19 cellular contexts compared by ENCODE assay signal in genomic region chr1:32639489-32640075, GRCh38. TPM values are rescaled to one million over a fixed set of nuclear protein-coding genes. Genes with fewer than 3 reads are reported as not detected.
DNase-seq lines count a peak whose midpoint lies in the region; FAIRE-seq and TF ChIP-seq lines count a peak whose summit lies in the region.
"Had no signal": no experiment of that assay in that cellular context is flagged by ENCODE, and none has a peak within 500 bp of the region (broad histone marks: within the 10 kb centered on the region; RNA-seq: fewer than 3 reads in every experiment).

No MANE protein-coding gene starts in this region.

- H3K36me3 ChIP-seq in GM23248 (ENCODE audit: low read depth) (no peaks in the 10 kb centered on the region), astrocyte (ENCODE audit: insufficient read depth, low read length) (no peaks in the 10 kb centered on the region), osteoblast (ENCODE audit: insufficient read depth, low read length) (peaks cover 7% of the 10 kb centered on the region), tibial nerve (peaks cover 0 to 10% (median 0%) of the 10 kb centered on the region in 3 donors)

- no peaks in the 10 kb centered on the region for H3K27me3 Mint-ChIP-seq in astrocyte (ENCODE audit: low read depth, unreplicated experiment)
- no peaks in the 10 kb centered on the region for H3K27me3 Mint-ChIP-seq in activated CD4-positive, alpha-beta memory T cell treated with anti-CD3 and anti-CD28 coated beads, Interleukin-2, amount 10 ng/mL, durations not matched to agents 7 days and 5 days
- H3K27me3 Mint-ChIP-seq: CD8-positive, alpha-beta memory T cell; T-cell had no signal

- H3F3A ChIP-seq in GM23248 (ENCODE audit: insufficient read depth): no peaks in the 10 kb centered on the region

- TF ChIP-seq CTCF in AG10803 (conservative IDR thresholded peaks at IDR 0.05; ENCODE audit: low read length): no peak
- TF ChIP-seq CTCF in astrocyte (IDR thresholded peaks at IDR 0.05; ENCODE audit: insufficient read depth, low read depth, low read length): no peak
- no peak for TF ChIP-seq CTCF in osteoblast (IDR thresholded peaks at IDR 0.05; ENCODE audit: extremely low read depth, low read depth, low read length)
- TF ChIP-seq CTCF in tibial nerve (IDR thresholded peaks at IDR 0.05): no peak

- H3K4me2 ChIP-seq in GM23248 (ENCODE audit: unreplicated experiment) (no peak overlapping the region), astrocyte (ENCODE audit: low read length) (no peak overlapping the region), osteoblast (ENCODE audit: insufficient read depth, low read length) (no peak overlapping the region)
- H3K4me2 ChIP-seq: BLaER1 treated with 17β-estradiol and CSF1 and Interleukin-3, amounts not matched to agents 10 nM and 100 nM had no signal

- H3K27me3 ChIP-seq in GM23248 (replicated peaks; ENCODE audit: insufficient read depth) (no peaks in the 10 kb centered on the region), astrocyte (ENCODE audit: insufficient read depth, low read length) (no peaks in the 10 kb centered on the region), osteoblast (ENCODE audit: insufficient read depth, low read length) (no peaks in the 10 kb centered on the region), tibial nerve (no peaks in the 10 kb centered on the region)
- H3K27me3 ChIP-seq: BLaER1 treated with 17β-estradiol and CSF1 and Interleukin-3, amounts not matched to agents 10 nM and 100 nM; MG63; Peyer's patch had no signal

- no peak for TF ChIP-seq EP300 in tibial nerve (IDR thresholded peaks at IDR 0.05)

- in situ Hi-C loops in GM23248 (cut with MboI): no loop called here

- no peak for TF ChIP-seq POLR2A in tibial nerve (IDR thresholded peaks at IDR 0.05)

- H3K4me1 ChIP-seq in GM23248 (ENCODE audit: insufficient read depth) (no peaks in the 10 kb centered on the region), astrocyte (ENCODE audit: insufficient read depth, low read length) (no peaks in the 10 kb centered on the region), osteoblast (ENCODE audit: insufficient read depth, low read length) (no peaks in the 10 kb centered on the region), tibial nerve (peaks cover 0 to 10% (median 0%) of the 10 kb centered on the region in 4 donors)
- H3K4me1 ChIP-seq: BLaER1 treated with 17β-estradiol and CSF1 and Interleukin-3, amounts not matched to agents 10 nM and 100 nM; Peyer's patch had no signal

- peaks cover 10% of the 10 kb centered on the region for H3K4me1 Mint-ChIP-seq in astrocyte (ENCODE audit: low read depth, unreplicated experiment)
- H3K4me1 Mint-ChIP-seq in activated CD4-positive, alpha-beta memory T cell treated with anti-CD3 and anti-CD28 coated beads, Interleukin-2, amount 10 ng/mL, durations not matched to agents 7 days and 5 days: peaks cover 11% of the 10 kb centered on the region

- peaks cover 97% of the 10 kb centered on the region for H3K79me2 ChIP-seq in GM23248 (ENCODE audit: insufficient read depth)
- H3K79me2 ChIP-seq in astrocyte (ENCODE audit: insufficient read depth, low read length): peaks cover 71% of the 10 kb centered on the region
- H3K79me2 ChIP-seq in osteoblast (ENCODE audit: insufficient read depth, low read length): peaks cover 60% of the 10 kb centered on the region

- no peak overlapping the region for H2AFZ ChIP-seq in GM23248
- H2AFZ ChIP-seq in astrocyte (ENCODE audit: low read depth, low read length): no peak overlapping the region
- H2AFZ ChIP-seq in osteoblast (ENCODE audit: low read length): no peak overlapping the region

- H3K4me3 Mint-ChIP-seq in astrocyte (ENCODE audit: unreplicated experiment): no peak overlapping the region
- H3K4me3 Mint-ChIP-seq in activated CD4-positive, alpha-beta memory T cell treated with anti-CD3 and anti-CD28 coated beads, Interleukin-2, amount 10 ng/mL, durations not matched to agents 7 days and 5 days: no peak overlapping the region
- H3K4me3 Mint-ChIP-seq: CD8-positive, alpha-beta memory T cell; T-cell had no signal

- peak; percentile 87 for DNase-seq in AG10803 (ENCODE audit: low read depth)
- peak; percentile 29 for DNase-seq in GM23248
- DNase-seq in astrocyte (ENCODE audit: low read depth): peak; percentile 64
- peak; percentile 78 for DNase-seq in osteoblast (ENCODE audit: insufficient read length, low spot score, missing footprints)
- DNase-seq in activated CD4-positive, alpha-beta memory T cell treated with anti-CD3 and anti-CD28 coated beads, Interleukin-2, amount 10 ng/mL, durations not matched to agents 7 days and 5 days: no peak
- no peak for DNase-seq in tibial nerve (ENCODE audit: low spot score in 2 of 2)
- no peak for DNase-seq in NCI-H1417 (lab: John Stamatoyannopoulos, UW)
- DNase-seq: CD8-positive, alpha-beta memory T cell; DND-41; GOT3; MG63; NCI-H1092 treated with DMSO at 0.1 percent for 48 hours; NCI-H1694; NCI-H524 treated with DMSO at 0.1 percent for 48 hours; Peyer's patch; T-cell had no signal

- H3K4me3 ChIP-seq in AG10803 (ENCODE audit: low read length): no peak overlapping the region
- H3K4me3 ChIP-seq in GM23248: no peak overlapping the region
- no peak overlapping the region for H3K4me3 ChIP-seq in astrocyte (ENCODE audit: insufficient read depth, low read depth, low read length)
- H3K4me3 ChIP-seq in osteoblast (ENCODE audit: insufficient read depth, low read length): no peak overlapping the region
- no peak overlapping the region for H3K4me3 ChIP-seq in tibial nerve
- H3K4me3 ChIP-seq: BLaER1 treated with 17β-estradiol and CSF1 and Interleukin-3, amounts not matched to agents 10 nM and 100 nM; MG63; Peyer's patch had no signal

- FAIRE-seq in astrocyte (lab: Jason Lieb, UNC): no peak
- FAIRE-seq: D721Med, GM19239 had no signal

- no peaks in the 10 kb centered on the region for H3K9me3 ChIP-seq in GM23248 (ENCODE audit: low read depth)
- H3K9me3 ChIP-seq in astrocyte (ENCODE audit: insufficient read depth, low read depth, low read length): no peaks in the 10 kb centered on the region
- no peaks in the 10 kb centered on the region for H3K9me3 ChIP-seq in osteoblast (ENCODE audit: low read depth, low read length)
- H3K9me3 ChIP-seq in tibial nerve: no peaks in the 10 kb centered on the region
- H3K9me3 ChIP-seq: BLaER1 treated with 17β-estradiol and CSF1 and Interleukin-3, amounts not matched to agents 10 nM and 100 nM; MG63; Peyer's patch had no signal

- H3K9ac ChIP-seq in GM23248 (no peak overlapping the region), astrocyte (ENCODE audit: low read length) (no peak overlapping the region)
- H3K9ac ChIP-seq: BLaER1 treated with 17β-estradiol and CSF1 and Interleukin-3, amounts not matched to agents 10 nM and 100 nM had no signal

- no peaks in the 10 kb centered on the region for H3K9me3 Mint-ChIP-seq in astrocyte (ENCODE audit: unreplicated experiment)
- no peaks in the 10 kb centered on the region for H3K9me3 Mint-ChIP-seq in activated CD4-positive, alpha-beta memory T cell treated with anti-CD3 and anti-CD28 coated beads, Interleukin-2, amount 10 ng/mL, durations not matched to agents 7 days and 5 days
- H3K9me3 Mint-ChIP-seq: CD8-positive, alpha-beta memory T cell; T-cell had no signal

- CTCF ChIA-PET in activated CD4-positive, alpha-beta memory T cell treated with anti-CD3 and anti-CD28 coated beads, Interleukin-2, amount 10 ng/mL, durations not matched to agents 7 days and 5 days (lab: Charles Lee): interaction anchor here (0.6 kb wide), 1 partner anchor 315 kb away, joined by 3 read pairs; no protein-coding TSS in a partner anchor

- peaks cover 4% of the 10 kb centered on the region for H3K36me3 Mint-ChIP-seq in astrocyte (ENCODE audit: low read depth, unreplicated experiment)
- H3K36me3 Mint-ChIP-seq in activated CD4-positive, alpha-beta memory T cell treated with anti-CD3 and anti-CD28 coated beads, Interleukin-2, amount 10 ng/mL, durations not matched to agents 7 days and 5 days (ENCODE audit: low read depth): peaks cover 19% of the 10 kb centered on the region

- POLR2A ChIA-PET in activated CD4-positive, alpha-beta memory T cell treated with anti-CD3 and anti-CD28 coated beads, Interleukin-2, amount 10 ng/mL, durations not matched to agents 7 days and 5 days (lab: Charles Lee): interaction anchor here (3.8 kb wide), 1 partner anchor 11 kb away, joined by 22 read pairs; the partner anchor contains the start of genes RBBP4 and ZBTB8OS

- no peaks in the 10 kb centered on the region for H4K20me1 ChIP-seq in GM23248 (ENCODE audit: insufficient read depth)
- peaks cover 15% of the 10 kb centered on the region for H4K20me1 ChIP-seq in astrocyte (ENCODE audit: insufficient read depth, low read length)
- no peaks in the 10 kb centered on the region for H4K20me1 ChIP-seq in osteoblast (ENCODE audit: insufficient read depth, low read length)

- no peaks in the 10 kb centered on the region for H3K9me2 ChIP-seq in GM23248 (ENCODE audit: insufficient read depth)

- H3K27ac ChIP-seq in GM23248 (peak overlapping the region; percentile 16; the same call in 1 of the 2 replicates), astrocyte (ENCODE audit: low read depth, low read length) (no peak overlapping the region), osteoblast (ENCODE audit: low read depth, low read length) (peak overlapping the region; percentile 1), tibial nerve (no peak overlapping the region)
- H3K27ac ChIP-seq: BLaER1 treated with 17β-estradiol and CSF1 and Interleukin-3, amounts not matched to agents 10 nM and 100 nM; Peyer's patch had no signal

- H3K27ac Mint-ChIP-seq in astrocyte (ENCODE audit: unreplicated experiment): no peak overlapping the region
- H3K27ac Mint-ChIP-seq in activated CD4-positive, alpha-beta memory T cell treated with anti-CD3 and anti-CD28 coated beads, Interleukin-2, amount 10 ng/mL, durations not matched to agents 7 days and 5 days: no peak overlapping the region
- H3K27ac Mint-ChIP-seq: T-cell had no signal

- WGBS in GM23248 (ENCODE audit: low coverage in 1 of 2, low lambda C conversion rate in 2 of 2, missing lambda C conversion rate in 2 of 2), 2 experiments: 85 to 100% methylated on average over 1 of the region's 1 CpG
- 61 to 80% methylated on average over 1 of the region's 1 CpG for WGBS in tibial nerve, 2 donors

RNA-seq across cellular contexts. Expression of gene ZBTB8OS, which starts 10.8 kb away (rescaled TPM):
- total RNA-seq in GM23248 (2014; rRNA removed; shearing (Covaris generic)): 37.0 and 44.6 TPM in 2 replicates
- polyA plus RNA-seq in GM23248 (2016; fragmentation: Nextera tagmentation; extraction: Ambion mirVana): 48.9 and 52.9 TPM in 2 replicates
- total RNA-seq in astrocyte (60.4 and 66.1 TPM in 2 replicates), osteoblast (27.1 and 37.3 TPM in 2 replicates), tibial nerve (10 to 100 TPM; 12.2 to 38.1 (median 23.8) TPM)
- 10 to 100 TPM; 58.1 to 60.4 TPM for total RNA-seq in activated CD4-positive, alpha-beta memory T cell treated with anti-CD3 and anti-CD28 coated beads, Interleukin-2, amount 10 ng/mL, durations not matched to agents 7 days and 5 days

RNA-seq across cellular contexts. Expression of gene RBBP4, which starts 11.4 kb away (rescaled TPM):
- total RNA-seq in GM23248 (2014; rRNA removed; shearing (Covaris generic)): 72.4 and 89.9 TPM in 2 replicates
- 109 and 116 TPM in 2 replicates for polyA plus RNA-seq in GM23248 (2016; fragmentation: Nextera tagmentation; extraction: Ambion mirVana)
- total RNA-seq in astrocyte (171 and 186 TPM in 2 replicates), osteoblast (111 and 112 TPM in 2 replicates), tibial nerve (100 to 1,000 TPM in 3 of 4 donors, 10 to 100 TPM in 1; 79.7 to 135 (median 109) TPM)
- 100 to 1,000 TPM; 271 to 277 TPM for total RNA-seq in activated CD4-positive, alpha-beta memory T cell treated with anti-CD3 and anti-CD28 coated beads, Interleukin-2, amount 10 ng/mL, durations not matched to agents 7 days and 5 days

Comparison
In these comparisons a context has a peak if more than half of its experiments do, and no peak if none do; other contexts are left out.
1. DNase-seq: peak in AG10803 (single experiment), GM23248 (single experiment), astrocyte (single experiment) and osteoblast (single experiment); none in activated CD4-positive, alpha-beta memory T cell treated with anti-CD3 and anti-CD28 coated beads, Interleukin-2, amount 10 ng/mL, durations not matched to agents 7 days and 5 days (single experiment), tibial nerve (0 of 2) and NCI-H1417 (0 of 3).
2. H3K27ac ChIP-seq: peak in GM23248 (single experiment) and osteoblast (single experiment); none in astrocyte (single experiment) and tibial nerve (0 of 4).